ENCODE assay signal across 8 cellular contexts in the genomic region with DNA sequence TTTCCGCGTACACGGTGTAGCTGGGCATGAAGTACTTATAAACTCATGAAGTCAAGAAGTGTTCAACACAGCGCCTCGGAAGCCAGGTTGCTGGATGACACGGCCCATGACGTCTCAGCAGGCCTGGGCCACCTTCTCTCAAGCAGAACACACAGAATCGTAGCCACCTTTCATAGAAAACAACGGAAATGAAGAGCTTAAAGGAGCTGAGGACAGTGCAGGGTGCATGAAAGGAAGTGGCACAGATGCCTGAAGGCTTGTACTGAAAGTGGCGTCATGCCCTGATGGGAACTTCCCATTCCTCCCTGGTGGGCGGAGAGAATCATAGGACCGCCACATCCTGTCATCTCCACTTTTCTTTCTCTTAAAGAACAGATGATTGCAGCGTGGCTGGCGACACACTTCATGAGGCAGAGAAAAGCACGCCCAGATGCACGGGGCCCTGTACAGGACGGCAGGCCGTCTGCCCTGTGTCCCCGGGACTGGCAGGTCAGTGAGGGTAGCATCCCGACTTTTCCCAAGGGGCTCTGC. TPM values are rescaled to one million over a fixed set of nuclear protein-coding genes. Genes with fewer than 3 reads are reported as not detected.
A peak's percentile ranks its signal among the peaks of the same experiment; 100 is the strongest.
DNase-seq lines count a peak whose midpoint lies in the region; ATAC-seq and TF ChIP-seq lines count a peak whose summit lies in the region.

No MANE protein-coding gene starts in this region.

- H3K4me2 ChIP-seq in H9 (ENCODE audit: insufficient read depth, insufficient read length, low read length) = no peak overlapping the region

- no peak overlapping the region for H2BK5ac ChIP-seq in H9 (ENCODE audit: insufficient read length, low read length)

- peak; percentile 33 for TF ChIP-seq POLR2A in GM19193 (IDR thresholded peaks at IDR 0.05; ENCODE audit: extremely low read depth, insufficient read depth, insufficient read length)

- peaks cover 2% of the 10 kb centered on the region; the same call in 1 of the 2 replicates for H3K79me2 ChIP-seq in H9 (ENCODE audit: insufficient read depth, low read length)

- H3K9ac ChIP-seq in H9 (ENCODE audit: extremely low read depth, insufficient read length, low read length) = no peak overlapping the region

- no peaks in the 10 kb centered on the region for H3K23me2 ChIP-seq in H9 (ENCODE audit: insufficient read length, low read depth, low read length, poor library complexity, severe bottlenecking)

- no peak overlapping the region for H2BK120ac ChIP-seq in H9 (ENCODE audit: low read depth, low read length, poor library complexity, severe bottlenecking)

- no peak overlapping the region for H2AFZ ChIP-seq in H9 (ENCODE audit: low read length)

- H3K9me3 Mint-ChIP-seq in glutamatergic neuron (ENCODE audit: unreplicated experiment) (no peaks in the 10 kb centered on the region), H9 (no peaks in the 10 kb centered on the region)

- H3K27me3 ChIP-seq in H9 (ENCODE audit: insufficient read depth, low read length) = no peaks in the 10 kb centered on the region

- H3T11ph ChIP-seq in H9 (ENCODE audit: low read length) = no peak overlapping the region

- no peak overlapping the region for H2AK5ac ChIP-seq in H9 (ENCODE audit: insufficient read length, low read length)

- H2BK12ac ChIP-seq in H9 (ENCODE audit: insufficient read length, low read depth, low read length) = no peak overlapping the region

- H3K27me3 Mint-ChIP-seq in glutamatergic neuron (ENCODE audit: unreplicated experiment) = peaks cover 4% of the 10 kb centered on the region
- H3K27me3 Mint-ChIP-seq in H9 (ENCODE audit: low read depth) = no peaks in the 10 kb centered on the region

- H3K4me3 Mint-ChIP-seq in glutamatergic neuron (ENCODE audit: unreplicated experiment) = no peak overlapping the region
- no peak overlapping the region for H3K4me3 Mint-ChIP-seq in H9

- H4K8ac ChIP-seq in H9 (replicated peaks; ENCODE audit: insufficient read length, low read depth, low read length) = no peak overlapping the region

- no peak overlapping the region for H4K91ac ChIP-seq in H9 (ENCODE audit: insufficient read length, low read depth, low read length)

- H3K4me1 Mint-ChIP-seq in glutamatergic neuron (ENCODE audit: low read depth, unreplicated experiment) (peaks cover 16% of the 10 kb centered on the region), H9 (no peaks in the 10 kb centered on the region; a peak in 1 of 4 replicates)

- peaks cover 2% of the 10 kb centered on the region for H4K20me1 ChIP-seq in H9 (ENCODE audit: control insufficient read depth, insufficient read depth, insufficient read length)

- no peaks in the 10 kb centered on the region for H3K4me1 ChIP-seq in H9 (ENCODE audit: insufficient read depth, low read length)

- no peaks in the 10 kb centered on the region for H3K9me3 ChIP-seq in H9 (ENCODE audit: control insufficient read depth, low read depth, low read length)

- H2BK20ac ChIP-seq in H9 (ENCODE audit: low read depth, low read length, poor library complexity, severe bottlenecking) = no peak overlapping the region

- H3K79me1 ChIP-seq in H9 (ENCODE audit: insufficient read depth, low read depth, low read length, poor library complexity, severe bottlenecking) = no peaks in the 10 kb centered on the region

- H4K5ac ChIP-seq in H9 (ENCODE audit: insufficient read length, low read depth, low read length) = no peak overlapping the region

- H3K4ac ChIP-seq in H9 (ENCODE audit: low read depth, low read length) = no peak overlapping the region

- no peak overlapping the region for H3K14ac ChIP-seq in H9 (ENCODE audit: insufficient read depth, low read length)

- no CpG with 5 or more reads among the region's 20 CpGs for WGBS in H9 (ENCODE audit: extremely low coverage, insufficient read length, low lambda C conversion rate)

- no peak overlapping the region for H3K18ac ChIP-seq in H9 (ENCODE audit: insufficient read length, low read depth, low read length)

- peak; percentile 82 for ATAC-seq in HG03378 (IDR thresholded peaks at IDR 0.05; ENCODE audit: unreplicated experiment)

- peak overlapping the region; percentile 41 for H3K27ac Mint-ChIP-seq in glutamatergic neuron (ENCODE audit: unreplicated experiment)
- peak overlapping the region in 1 of 3 experiments; percentile 6; a peak in 2 of 7 replicates for H3K27ac Mint-ChIP-seq in H9

- no peak overlapping the region for H2BK15ac ChIP-seq in H9 (ENCODE audit: low read depth, low read length)

- DNase-seq in AG08395 (ENCODE audit: low spot score) (peak; percentile 92), glutamatergic neuron (no peak), GF-D8 (lab: John Stamatoyannopoulos, UW) (no peak), H9 (no peak)
- peak; percentile 76 to 86 for DNase-seq in activated CD4-positive, alpha-beta T cell treated with anti-CD3 and anti-CD28 coated beads, Interleukin-2, amount 50 U/mL, for 48 hours
- DNase-seq in stimulated activated CD8-positive, alpha-beta memory T cell treated with anti-CD3 and anti-CD28 coated beads, Interleukin-4, amount 100 ng/mL, for 4 hours (ENCODE audit: low read depth in 2 of 2, low spot score in 1 of 2) = peak; percentile 20 to 31

- no peak overlapping the region for H3K23ac ChIP-seq in H9 (ENCODE audit: insufficient read length, low read depth, low read length)

- H3K27ac ChIP-seq in H9 (ENCODE audit: insufficient read length, low read depth, low read length) = no peak overlapping the region

- TF ChIP-seq CTCF in glutamatergic neuron (IDR thresholded peaks at IDR 0.05; ENCODE audit: partially characterized antibody, unreplicated experiment) (no peak), H9 (conservative IDR thresholded peaks at IDR 0.05) (no peak)

- no peak overlapping the region for H3K56ac ChIP-seq in H9 (ENCODE audit: insufficient read length, low read depth, low read length)

- H3K36me3 Mint-ChIP-seq in glutamatergic neuron (ENCODE audit: unreplicated experiment) (no peaks in the 10 kb centered on the region), H9 (ENCODE audit: insufficient read depth in 1 of 3, low read depth in 3 of 3) (peaks cover 0 to 10% (median 5%) of the 10 kb centered on the region in 3 experiments; a peak in 3 of 7 replicates)

RNA-seq across cellular contexts. Expression of gene HDAC4, which starts 31.1 kb away (rescaled TPM):
- total RNA-seq in glutamatergic neuron (ENCODE audit: unreplicated experiment) (90.6 TPM), H9 (2021) (27.5 and 32.0 TPM in 2 replicates)

Comparison
In these comparisons a context has a peak if more than half of its experiments do, and no peak if none do; other contexts are left out.
1. DNase-seq: peak in AG08395 (single experiment), activated CD4-positive, alpha-beta T cell treated with anti-CD3 and anti-CD28 coated beads, Interleukin-2, amount 50 U/mL, for 48 hours (2 of 2) and stimulated activated CD8-positive, alpha-beta memory T cell treated with anti-CD3 and anti-CD28 coated beads, Interleukin-4, amount 100 ng/mL, for 4 hours (2 of 2); none in glutamatergic neuron (single experiment), GF-D8 (single experiment) and H9 (single experiment).